ENCODE assay signal across 1 cellular context in the genomic region with DNA sequence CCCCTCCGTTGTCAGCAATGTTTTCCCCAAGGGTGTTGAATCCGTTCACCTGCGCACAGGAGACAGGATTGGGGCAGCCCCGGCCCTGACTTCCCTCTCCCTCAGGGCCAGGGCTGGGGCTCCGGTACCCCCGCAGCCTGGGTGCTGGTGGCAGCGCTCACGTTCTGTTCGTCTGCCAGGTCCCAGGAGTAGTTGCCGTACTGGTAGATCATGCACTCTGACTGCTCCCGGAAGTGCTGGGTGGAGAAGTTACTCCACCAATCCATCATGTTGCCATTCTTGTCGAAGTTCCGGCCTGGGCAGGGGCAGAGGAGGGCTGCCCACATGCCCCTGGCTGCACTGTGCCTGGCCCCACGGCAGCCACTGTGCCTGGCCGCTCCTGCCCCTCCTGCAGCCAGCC.
TF ChIP-seq lines count a peak whose summit lies in the region.

No MANE protein-coding gene starts in this region.

TF ChIP-seq in GM12891, 5 proteins besides CTCF, POLR2A, EP300 and RAD21 (continued from another document):
- no peak for TF ChIP-seq TAF1 (IDR thresholded peaks at IDR 0.05; ENCODE audit: low read depth, low read length)
